Comparison of ENCODE assay signal across 23 cellular contexts in genomic region chr17:68391561-68392268, GRCh38.
DNase-seq lines count a peak whose midpoint lies in the region; ATAC-seq and TF ChIP-seq lines count a peak whose summit lies in the region.
"Had no signal": no experiment of that assay in that cellular context is flagged by ENCODE, and none has a peak within 500 bp of the region (broad histone marks: within the 10 kb centered on the region; RNA-seq: fewer than 3 reads in every experiment).

No MANE protein-coding gene starts in this region.

- TF ChIP-seq CTCF in endodermal cell (conservative IDR thresholded peaks at IDR 0.05), result no peak
- no peak for TF ChIP-seq CTCF in lower lobe of right lung (IDR thresholded peaks at IDR 0.05)
- no peak for TF ChIP-seq CTCF in thoracic aorta (IDR thresholded peaks at IDR 0.05)

- H3K27me3 Mint-ChIP-seq in endodermal cell (ENCODE audit: insufficient read depth), result no peaks in the 10 kb centered on the region
- H3K27me3 Mint-ChIP-seq: activated CD4-positive, alpha-beta memory T cell treated with anti-CD3 and anti-CD28 coated beads for 36 hours; memory B cell; stimulated activated naive CD8-positive, alpha-beta T cell treated with anti-CD3 and anti-CD28 coated beads, Interleukin-15, amount 100 ng/mL, for 72 hours had no signal

- intact Hi-C loops in lower lobe of right lung (cut with DNase I), result no loop called here

- H3K27ac Mint-ChIP-seq in endodermal cell, result no peak overlapping the region
- H3K27ac Mint-ChIP-seq: activated CD4-positive, alpha-beta memory T cell treated with anti-CD3 and anti-CD28 coated beads for 36 hours; activated naive CD4-positive, alpha-beta T cell treated with anti-CD3 and anti-CD28 coated beads for 36 hours; memory B cell; natural killer cell; stimulated activated naive CD8-positive, alpha-beta T cell treated with anti-CD3 and anti-CD28 coated beads, Interleukin-15, amount 100 ng/mL, for 72 hours; WTC11 had no signal

- H3K4me3 Mint-ChIP-seq in endodermal cell, result no peak overlapping the region
- H3K4me3 Mint-ChIP-seq: activated CD4-positive, alpha-beta memory T cell treated with anti-CD3 and anti-CD28 coated beads for 36 hours; activated naive CD4-positive, alpha-beta T cell treated with anti-CD3 and anti-CD28 coated beads for 36 hours; memory B cell; natural killer cell; stimulated activated naive CD8-positive, alpha-beta T cell treated with anti-CD3 and anti-CD28 coated beads, Interleukin-15, amount 100 ng/mL, for 72 hours; WTC11 had no signal

- H3K4me3 ChIP-seq in endodermal cell (ENCODE audit: low read length), result no peak overlapping the region
- no peak overlapping the region for H3K4me3 ChIP-seq in lower lobe of right lung
- peak overlapping the region; percentile 31 for H3K4me3 ChIP-seq in thoracic aorta
- H3K4me3 ChIP-seq: SK-N-MC had no signal

- H3K9me3 ChIP-seq in endodermal cell (ENCODE audit: control insufficient read depth, low read length) (no peaks in the 10 kb centered on the region), lower lobe of right lung (no peaks in the 10 kb centered on the region), thoracic aorta (no peaks in the 10 kb centered on the region)

- 91 to 92% methylated on average over 14 to 16 of the region's 16 CpGs for WGBS in endodermal cell (ENCODE audit: insufficient coverage in 1 of 2, insufficient read length in 1 of 2), 2 experiments

- H3K4me1 ChIP-seq in endodermal cell (ENCODE audit: control insufficient read depth, insufficient read depth, low read length) (no peaks in the 10 kb centered on the region), lower lobe of right lung (no peaks in the 10 kb centered on the region), thoracic aorta (ENCODE audit: control insufficient read depth in 1 of 2, low read depth in 2 of 2) (no peaks in the 10 kb centered on the region)

- DNase-seq in DMS79 treated with DMSO at 0.1 percent for 48 hours (lab: John Stamatoyannopoulos, UW), result peak; percentile 20
- no peak for DNase-seq in DMS79 (lab: John Stamatoyannopoulos, UW)
- DNase-seq in endodermal cell, result peak; percentile 34
- no peak for DNase-seq in lower lobe of right lung
- DNase-seq in thoracic aorta (ENCODE audit: low spot score), result no peak
- DNase-seq in NCI-H2107 (lab: John Stamatoyannopoulos, UW), result no peak
- no peak for DNase-seq in NCI-H748 treated with DMSO at 0.1 percent for 48 hours (lab: John Stamatoyannopoulos, UW)
- DNase-seq in cerebellar nuclear complex (lab: John Stamatoyannopoulos, UW), result no peak
- DNase-seq: activated CD4-positive, alpha-beta memory T cell treated with anti-CD3 and anti-CD28 coated beads for 36 hours; activated naive CD4-positive, alpha-beta T cell treated with anti-CD3 and anti-CD28 coated beads for 36 hours; activated T-cell treated with anti-CD3 and anti-CD28 coated beads, Interleukin-2, amount 50 U/mL, for 1 hour; anterior cingulate cortex; effector CD8-positive, alpha-beta T cell; natural killer cell; NCI-H510A; small intestine; stimulated activated CD4-positive, alpha-beta T cell treated with anti-CD3 and anti-CD28 coated beads, Interleukin-2, amount 100 ng/mL, for 48 hours; stimulated activated naive CD8-positive, alpha-beta T cell treated with anti-CD3 and anti-CD28 coated beads, Interleukin-15, amount 100 ng/mL, for 72 hours had no signal

- H3K27ac ChIP-seq in endodermal cell (ENCODE audit: low read depth, low read length) (no peak overlapping the region), lower lobe of right lung (peak overlapping the region; percentile 56), thoracic aorta (peak overlapping the region in 1 of 2 donors; percentile 22)
- H3K27ac ChIP-seq: 22Rv1, C4-2B, SK-N-MC had no signal

- H3K36me3 Mint-ChIP-seq in endodermal cell (ENCODE audit: low read depth), result no peaks in the 10 kb centered on the region
- H3K36me3 Mint-ChIP-seq: natural killer cell had no signal

- no peaks in the 10 kb centered on the region for H3K4me1 Mint-ChIP-seq in endodermal cell
- H3K4me1 Mint-ChIP-seq: memory B cell, WTC11 had no signal

- no peak overlapping the region for H3K9ac ChIP-seq in endodermal cell (ENCODE audit: extremely low read depth, low read length, poor library complexity, severe bottlenecking)

- H3K27me3 ChIP-seq in endodermal cell (ENCODE audit: control insufficient read depth, insufficient read depth, low read length, poor library complexity, severe bottlenecking) (no peaks in the 10 kb centered on the region), lower lobe of right lung (ENCODE audit: low read depth) (no peaks in the 10 kb centered on the region), thoracic aorta (replicated peaks; ENCODE audit: insufficient read depth) (no peaks in the 10 kb centered on the region)

- ATAC-seq in lower lobe of right lung (peak; percentile 11 to 53), thoracic aorta (ENCODE audit: insufficient number of reproducible peaks, low FRiP score, low read depth) (no peak)
- ATAC-seq: natural killer cell; stimulated activated naive CD8-positive, alpha-beta T cell treated with anti-CD3 and anti-CD28 coated beads, Interleukin-15, amount 100 ng/mL, for 72 hours; WTC11 had no signal

- H3K36me3 ChIP-seq in endodermal cell (ENCODE audit: control insufficient read depth, insufficient read depth, low read length), result no peaks in the 10 kb centered on the region
- H3K36me3 ChIP-seq in lower lobe of right lung, result no peaks in the 10 kb centered on the region
- H3K36me3 ChIP-seq in thoracic aorta, result no peaks in the 10 kb centered on the region

- H3K9me3 Mint-ChIP-seq in endodermal cell, result peaks cover 6% of the 10 kb centered on the region

Comparison
In these comparisons a context has a peak if more than half of its experiments do, and no peak if none do; other contexts are left out.
1. DNase-seq: peak in DMS79 treated with DMSO at 0.1 percent for 48 hours (single experiment) and endodermal cell (single experiment); none in DMS79 (single experiment), lower lobe of right lung (single experiment), thoracic aorta (single experiment), NCI-H2107 (single experiment), NCI-H748 treated with DMSO at 0.1 percent for 48 hours (single experiment) and cerebellar nuclear complex (0 of 2).